20 cellular contexts compared by ENCODE assay signal in genomic region chr17:82956726-82957468, GRCh38.
DNase-seq lines count a peak whose midpoint lies in the region; ATAC-seq and TF ChIP-seq lines count a peak whose summit lies in the region.
"Had no signal": no experiment of that assay in that cellular context is flagged by ENCODE, and none has a peak within 500 bp of the region (broad histone marks: within the 10 kb centered on the region; RNA-seq: fewer than 3 reads in every experiment).

No MANE protein-coding gene starts in this region.

- no peak overlapping the region for H3K56ac ChIP-seq in H9 (ENCODE audit: insufficient read length, low read depth, low read length)

- H3K27me3 Mint-ChIP-seq in H9 (ENCODE audit: low read depth): peaks cover 13% of the 10 kb centered on the region
- H3K27me3 Mint-ChIP-seq: activated naive CD8-positive, alpha-beta T cell; CD4-positive, alpha-beta T cell; IgD-negative memory B cell; T-cell had no signal

- no peak overlapping the region for H4K91ac ChIP-seq in H9 (ENCODE audit: insufficient read length, low read depth, low read length)

- H4K20me1 ChIP-seq in H9 (ENCODE audit: control insufficient read depth, insufficient read depth, insufficient read length): no peaks in the 10 kb centered on the region
- H4K20me1 ChIP-seq in PC-3 (ENCODE audit: low read length): no peaks in the 10 kb centered on the region

- no peak overlapping the region for H3K23ac ChIP-seq in H9 (ENCODE audit: insufficient read length, low read depth, low read length)

- H4K5ac ChIP-seq in H9 (ENCODE audit: insufficient read length, low read depth, low read length): no peak overlapping the region

- no peak overlapping the region for H2BK5ac ChIP-seq in H9 (ENCODE audit: insufficient read length, low read length)

- ATAC-seq in sciatic nerve (no peak), PC-3 (no peak)
- ATAC-seq: T-cell had no signal

- TF ChIP-seq EP300 in tibial nerve (IDR thresholded peaks at IDR 0.05): no peak

- H3K36me3 Mint-ChIP-seq in H9 (ENCODE audit: insufficient read depth in 1 of 3, low read depth in 3 of 3): peaks cover 45 to 65% (median 59%) of the 10 kb centered on the region in 3 experiments

- no peak overlapping the region for H3K4ac ChIP-seq in H9 (ENCODE audit: low read depth, low read length)

- no peak overlapping the region for H2BK12ac ChIP-seq in H9 (ENCODE audit: insufficient read length, low read depth, low read length)

- no peaks in the 10 kb centered on the region for H3K4me1 ChIP-seq in H9 (ENCODE audit: insufficient read depth, low read length)
- no peaks in the 10 kb centered on the region for H3K4me1 ChIP-seq in PC-3 (ENCODE audit: insufficient read depth, low read length)
- no peaks in the 10 kb centered on the region for H3K4me1 ChIP-seq in tibial nerve
- H3K4me1 ChIP-seq: HAP-1, uterus had no signal

- no peak overlapping the region for H3T11ph ChIP-seq in H9 (ENCODE audit: low read length)

- H3K4me2 ChIP-seq in H9 (ENCODE audit: insufficient read depth, insufficient read length, low read length): no peak overlapping the region
- H3K4me2 ChIP-seq in PC-3 (ENCODE audit: low read length): no peak overlapping the region

- no peak for TF ChIP-seq POLR2A in tibial nerve (IDR thresholded peaks at IDR 0.05)

- H3K9me2 ChIP-seq in PC-3 (replicated peaks; ENCODE audit: low read length): no peaks in the 10 kb centered on the region

- DNase-seq in D341Med (ENCODE audit: low spot score) (peak; percentile 53), H9 (peak; percentile 26), islet precursor cell (peak; percentile 56), sciatic nerve (ENCODE audit: low spot score) (peak; percentile 52), AG20443 (ENCODE audit: low spot score) (no peak), PC-3 (no peak), tibial nerve (ENCODE audit: low spot score in 2 of 2) (no peak)
- DNase-seq: activated CD4-positive, alpha-beta T cell treated with anti-CD3 and anti-CD28 coated beads for 1 hour; DMS53; effector CD8-positive, alpha-beta T cell; foreskin melanocyte; NCI-H1105 treated with DMSO at 0.1 percent for 48 hours; NCI-H2227 treated with DMSO at 0.1 percent for 48 hours; stimulated activated CD4-positive, alpha-beta T cell treated with anti-CD3 and anti-CD28 coated beads, Interleukin-12 subunit alpha, Interleukin-12 subunit beta, amount 100 ng/mL, for 4 hours had no signal

- intact Hi-C loops in sciatic nerve (cut with DNase I) (no loop called here), PC-3 (cut with micrococcal nuclease) (no loop called here)

- no peak overlapping the region for H3K27ac Mint-ChIP-seq in H9
- H3K27ac Mint-ChIP-seq: activated naive CD8-positive, alpha-beta T cell; CD4-positive, alpha-beta T cell; IgD-negative memory B cell; T-cell had no signal

- no peak overlapping the region for H2AK5ac ChIP-seq in H9 (ENCODE audit: insufficient read length, low read length)

- no peak overlapping the region for H4K8ac ChIP-seq in H9 (replicated peaks; ENCODE audit: insufficient read length, low read depth, low read length)

- H3K4me1 Mint-ChIP-seq in H9: no peaks in the 10 kb centered on the region
- H3K4me1 Mint-ChIP-seq: T-cell had no signal

- H3K18ac ChIP-seq in H9 (ENCODE audit: insufficient read length, low read depth, low read length): no peak overlapping the region

- H3F3A ChIP-seq in PC-3 (ENCODE audit: low read length, unreplicated experiment): no peaks in the 10 kb centered on the region

- H3K36me3 ChIP-seq in PC-3 (ENCODE audit: low read depth, low read length): no peaks in the 10 kb centered on the region
- peaks cover 0 to 33% (median 0%) of the 10 kb centered on the region in 3 donors for H3K36me3 ChIP-seq in tibial nerve
- H3K36me3 ChIP-seq: HAP-1, uterus had no signal

- H3K9ac ChIP-seq in H9 (ENCODE audit: extremely low read depth, insufficient read length, low read length): no peak overlapping the region
- H3K9ac ChIP-seq in PC-3 (ENCODE audit: low read length): no peak overlapping the region

- no peak overlapping the region for H2BK20ac ChIP-seq in H9 (ENCODE audit: low read depth, low read length, poor library complexity, severe bottlenecking)

- H3K14ac ChIP-seq in H9 (ENCODE audit: insufficient read depth, low read length): no peak overlapping the region

- no peak for TF ChIP-seq CTCF in H9 (conservative IDR thresholded peaks at IDR 0.05)
- no peak for TF ChIP-seq CTCF in PC-3 (conservative IDR thresholded peaks at IDR 0.05; ENCODE audit: low read depth, low read length)
- TF ChIP-seq CTCF in tibial nerve (IDR thresholded peaks at IDR 0.05): no peak

- H3K79me1 ChIP-seq in H9 (ENCODE audit: insufficient read depth, low read depth, low read length, poor library complexity, severe bottlenecking): no peaks in the 10 kb centered on the region

- H2AFZ ChIP-seq in H9 (ENCODE audit: low read length): no peak overlapping the region
- no peak overlapping the region for H2AFZ ChIP-seq in PC-3 (ENCODE audit: low read length)

- H2BK120ac ChIP-seq in H9 (ENCODE audit: low read depth, low read length, poor library complexity, severe bottlenecking): no peak overlapping the region

- CTCF ChIA-PET in PC-3 (lab: Charles Lee): no interaction called here

- no peak overlapping the region for H3K4me3 Mint-ChIP-seq in H9
- H3K4me3 Mint-ChIP-seq: activated naive CD8-positive, alpha-beta T cell; CD4-positive, alpha-beta T cell; IgD-negative memory B cell; T-cell had no signal

- H3K4me3 ChIP-seq in PC-3 (ENCODE audit: low read length): no peak overlapping the region
- H3K4me3 ChIP-seq in tibial nerve: no peak overlapping the region
- H3K4me3 ChIP-seq: HAP-1, uterus had no signal

- no TSS peak for BruUV-seq in PC-3 (replicated peaks; lab: Mats Ljungman, UMichigan)

- WGBS in H9 (ENCODE audit: extremely low coverage, insufficient read length, low lambda C conversion rate): no CpG with 5 or more reads among the region's 33 CpGs
- whole genome bisulfite sequencing in tibial nerve, 2 donors: 95 to 97% methylated on average over 13 to 31 of the region's 33 CpGs

- POLR2A ChIA-PET in PC-3 (lab: Charles Lee; ENCODE audit: unreplicated experiment): no interaction called here

- H3K9me3 ChIP-seq in H9 (ENCODE audit: control insufficient read depth, low read depth, low read length) (peaks cover 6% of the 10 kb centered on the region), PC-3 (ENCODE audit: low read length) (no peaks in the 10 kb centered on the region), tibial nerve (peaks cover 0 to 48% (median 2%) of the 10 kb centered on the region in 4 donors)

- H3K27me3 ChIP-seq in H9 (ENCODE audit: insufficient read depth, low read length) (no peaks in the 10 kb centered on the region), PC-3 (ENCODE audit: low read length) (no peaks in the 10 kb centered on the region), tibial nerve (no peaks in the 10 kb centered on the region)
- H3K27me3 ChIP-seq: uterus had no signal

- H3K27ac ChIP-seq in H9 (ENCODE audit: insufficient read length, low read depth, low read length) (no peak overlapping the region), PC-3 (ENCODE audit: low read length) (no peak overlapping the region), tibial nerve (no peak overlapping the region)
- H3K27ac ChIP-seq: uterus had no signal

- no peaks in the 10 kb centered on the region for H3K23me2 ChIP-seq in H9 (ENCODE audit: insufficient read length, low read depth, low read length, poor library complexity, severe bottlenecking)

- peaks cover 43 to 51% of the 10 kb centered on the region in 2 experiments for H3K9me3 Mint-ChIP-seq in H9

- no peak overlapping the region for H2BK15ac ChIP-seq in H9 (ENCODE audit: low read depth, low read length)

- H3K79me2 ChIP-seq in H9 (ENCODE audit: insufficient read depth, low read length): no peaks in the 10 kb centered on the region
- no peaks in the 10 kb centered on the region for H3K79me2 ChIP-seq in PC-3 (ENCODE audit: low read length)

Comparison
In these comparisons a context has a peak if more than half of its experiments do, and no peak if none do; other contexts are left out.
1. DNase-seq: peak in D341Med (single experiment), H9 (single experiment), islet precursor cell (single experiment) and sciatic nerve (single experiment); none in AG20443 (single experiment), PC-3 (single experiment) and tibial nerve (0 of 2).